19 cellular contexts compared by ENCODE assay signal in the genomic region with DNA sequence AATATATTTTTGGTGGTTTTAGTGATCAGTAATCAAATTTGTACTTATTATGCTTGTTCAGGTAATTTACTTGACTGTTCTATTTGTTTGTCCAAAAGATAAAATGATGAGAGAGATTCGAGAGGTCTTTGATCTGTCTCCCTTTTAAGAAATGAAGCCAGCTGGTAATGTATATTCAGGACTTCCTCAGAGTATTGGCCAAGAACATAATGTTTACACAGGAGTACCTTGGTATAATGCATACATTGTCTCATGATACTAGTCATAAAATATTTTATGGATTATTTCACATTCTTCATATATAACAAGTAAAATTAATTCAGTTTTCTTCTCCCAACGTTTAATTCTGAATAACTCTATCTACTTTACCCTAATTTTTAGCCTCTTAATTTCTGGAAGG.
DNase-seq lines count a peak whose midpoint lies in the region; ATAC-seq and TF ChIP-seq lines count a peak whose summit lies in the region.
"Had no signal": no experiment of that assay in that cellular context is flagged by ENCODE, and none has a peak within 500 bp of the region (broad histone marks: within the 10 kb centered on the region; RNA-seq: fewer than 3 reads in every experiment).

No MANE protein-coding gene starts in this region.

- no peaks in the 10 kb centered on the region for H3K36me3 ChIP-seq in prostate gland
- H3K36me3 ChIP-seq: HAP-1 had no signal

- H3K27ac ChIP-seq in VCaP, result peak overlapping the region; percentile 43
- no peak overlapping the region for H3K27ac ChIP-seq in prostate gland
- H3K27ac ChIP-seq: 22Rv1, A549, GM23248 had no signal

- no peaks in the 10 kb centered on the region for H3K4me1 ChIP-seq in prostate gland (replicated peaks)
- H3K4me1 ChIP-seq: A549, HAP-1 had no signal

- WGBS in prostate gland, result 43% methylated on average over 2 of the region's 2 CpGs

- intact Hi-C loops in prostate gland (cut with DNase I), result loop anchor here (10.0 kb wide), 1 partner anchor 47 kb away; no protein-coding TSS in a partner anchor

- DNase-seq in DMS 273 (lab: John Stamatoyannopoulos, UW; ENCODE audit: unreplicated experiment), result peak; percentile 9
- DNase-seq in DMS 273 treated with DMSO at 0.1 percent for 48 hours (lab: John Stamatoyannopoulos, UW), result no peak
- DNase-seq in LNCaP clone FGC (ENCODE audit: low read depth), result peak; percentile 63
- DNase-seq in prostate gland (ENCODE audit: low spot score), result no peak
- no peak for DNase-seq in stimulated activated CD4-positive, alpha-beta T cell treated with anti-CD3 and anti-CD28 coated beads, Interleukin-2, amount 100 ng/mL, for 24 hours
- no peak for DNase-seq in NCI-H524 (lab: John Stamatoyannopoulos, UW)
- DNase-seq: AML-193; CD8-positive, alpha-beta memory T cell; DMS53; DND-41; EL; GM23248; KG1 had no signal

- no peaks in the 10 kb centered on the region for H3K9me3 ChIP-seq in prostate gland
- H3K9me3 ChIP-seq: A549, HAP-1 had no signal

- H3K4me3 ChIP-seq in LNCaP clone FGC (ENCODE audit: low read depth, low read length) (no peak overlapping the region), prostate gland (no peak overlapping the region)
- H3K4me3 ChIP-seq: A549, GM23248, HAP-1 had no signal

- no peak for ATAC-seq in HG03432 (IDR thresholded peaks at IDR 0.05; ENCODE audit: unreplicated experiment)
- ATAC-seq: A549, HepG2 had no signal

- H3K27me3 ChIP-seq in prostate gland (replicated peaks; ENCODE audit: insufficient read depth), result no peaks in the 10 kb centered on the region

- no peak for TF ChIP-seq POLR2A in prostate gland (IDR thresholded peaks at IDR 0.05)

- TF ChIP-seq CTCF in LNCaP clone FGC (IDR thresholded peaks at IDR 0.05; ENCODE audit: control insufficient read depth, extremely low read depth, insufficient read depth) (no peak), VCaP (conservative IDR thresholded peaks at IDR 0.05) (no peak), prostate gland (IDR thresholded peaks at IDR 0.05) (no peak)

Comparison
In these comparisons a context has a peak if more than half of its experiments do, and no peak if none do; other contexts are left out.
1. DNase-seq: peak in DMS 273 (single experiment) and LNCaP clone FGC (single experiment); none in DMS 273 treated with DMSO at 0.1 percent for 48 hours (single experiment), prostate gland (single experiment), stimulated activated CD4-positive, alpha-beta T cell treated with anti-CD3 and anti-CD28 coated beads, Interleukin-2, amount 100 ng/mL, for 24 hours (0 of 2) and NCI-H524 (0 of 2).